In the genomic region with DNA sequence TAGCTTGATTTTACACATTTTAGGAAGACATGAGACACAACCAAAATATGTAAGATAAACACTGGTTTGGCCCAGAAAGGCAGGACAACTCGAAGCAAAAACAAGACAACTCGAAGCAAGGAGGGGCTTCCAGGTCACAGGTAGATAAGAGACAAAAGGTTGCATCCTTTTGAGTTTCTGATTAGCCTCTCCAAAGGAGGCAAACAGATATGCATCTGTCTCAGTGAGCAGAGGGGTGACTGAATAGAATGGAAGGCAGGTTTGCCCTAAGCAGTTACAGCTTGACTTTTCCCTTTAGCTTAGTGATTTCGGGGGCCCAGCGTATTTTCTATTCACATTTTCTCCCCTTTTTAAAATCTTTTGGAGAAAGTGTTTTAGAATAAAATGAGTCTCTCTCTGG, we compare ENCODE assay signal across 37 cellular contexts.
"Had no signal": no experiment of that assay in that cellular context is flagged by ENCODE, and none has a peak within 500 bp of the region (broad histone marks: within the 10 kb centered on the region; RNA-seq: fewer than 3 reads in every experiment).

No MANE protein-coding gene starts in this region.

- H3K9me3 Mint-ChIP-seq: activated B cell treated with CpG ODN at 0.5 μM for 24 hours; activated CD4-positive, alpha-beta memory T cell treated with anti-CD3 and anti-CD28 coated beads, Interleukin-2, amount 10 ng/mL, durations not matched to agents 7 days and 5 days; activated CD4-positive, alpha-beta T cell treated with anti-CD3 and anti-CD28 coated beads, Interleukin-2, amount 10 ng/mL, durations not matched to agents 7 days and 5 days; activated naive CD4-positive, alpha-beta T cell treated with anti-CD3 and anti-CD28 coated beads, Interleukin-2, amount 10 ng/mL, durations not matched to agents 7 days and 5 days; activated naive CD4-positive, alpha-beta T cell treated with anti-CD3 and anti-CD28 coated beads, Interleukin-2, amount 50 U/mL, for 24 hours; activated naive CD8-positive, alpha-beta T cell treated with anti-CD3 and anti-CD28 coated beads, Interleukin-2, amount 10 ng/mL, durations not matched to agents 7 days and 5 days; activated naive CD8-positive, alpha-beta T cell treated with anti-CD3 and anti-CD28 coated beads, Interleukin-2, amount 50 U/mL, for 24 hours; activated T-cell treated with anti-CD3 and anti-CD28 coated beads, Interleukin-2, amount 50 U/mL, for 24 hours; activated T-helper 2 cell treated with anti-CD3 and anti-CD28 coated beads, Interferon-gamma antibody, Interleukin-2, Interleukin-4, amounts not matched to agents 10 μg/mL and 5 μg/mL and 100 μg/mL, durations not matched to agents 14 hours and 24 hours and 36 hours; central memory CD8-positive, alpha-beta T cell; T-helper 1 cell treated with Interleukin-12 subunit alpha and Interleukin-12 subunit beta and Interleukin-4 antibody, amounts not matched to agents 30 μg/mL and 1 μg/mL, for 36 hours; T-helper 2 cell treated with Interferon-gamma antibody and Interleukin-4, amounts not matched to agents 5 μg/mL and 100 μg/mL, for 36 hours had no signal

- H3K36me3 ChIP-seq: ascending aorta, cardiac muscle cell had no signal

- H3K4me1 ChIP-seq: ascending aorta had no signal

- FAIRE-seq: bronchial epithelial cell, TTC549 had no signal

- H3K4me1 Mint-ChIP-seq: activated B cell treated with CpG ODN at 0.5 μM for 24 hours; activated CD4-positive, alpha-beta memory T cell treated with anti-CD3 and anti-CD28 coated beads, Interleukin-2, amount 10 ng/mL, durations not matched to agents 7 days and 5 days; activated CD4-positive, alpha-beta T cell treated with anti-CD3 and anti-CD28 coated beads, Interleukin-2, amount 10 ng/mL, durations not matched to agents 7 days and 5 days; activated CD8-positive, alpha-beta memory T cell treated with anti-CD3 and anti-CD28 coated beads, Interleukin-2, amount 10 ng/mL, durations not matched to agents 7 days and 5 days; activated naive CD4-positive, alpha-beta T cell treated with anti-CD3 and anti-CD28 coated beads, Interleukin-2, amount 10 ng/mL, durations not matched to agents 7 days and 5 days; activated naive CD4-positive, alpha-beta T cell treated with anti-CD3 and anti-CD28 coated beads, Interleukin-2, amount 50 U/mL, for 24 hours; activated naive CD8-positive, alpha-beta T cell treated with anti-CD3 and anti-CD28 coated beads, Interleukin-2, amount 10 ng/mL, durations not matched to agents 7 days and 5 days; activated naive CD8-positive, alpha-beta T cell treated with anti-CD3 and anti-CD28 coated beads, Interleukin-2, amount 50 U/mL, for 24 hours; brain; central memory CD8-positive, alpha-beta T cell had no signal

- DNase-seq: activated B cell treated with CpG ODN at 0.5 μM for 24 hours; activated CD4-positive, alpha-beta memory T cell treated with anti-CD3 and anti-CD28 coated beads, Interleukin-2, amount 10 ng/mL, durations not matched to agents 7 days and 5 days; activated CD4-positive, alpha-beta T cell treated with anti-CD3 and anti-CD28 coated beads for 4 hours; activated CD4-positive, alpha-beta T cell treated with anti-CD3 and anti-CD28 coated beads, Interleukin-2, amount 10 ng/mL, durations not matched to agents 7 days and 5 days; activated CD4-positive, alpha-beta T cell treated with anti-CD3 and anti-CD28 coated beads, Interleukin-2, amount 50 U/mL, for 48 hours; activated CD4-positive, CD25-positive, alpha-beta regulatory T cell treated with anti-CD3 and anti-CD28 coated beads, Interleukin-2, amount 50 U/mL, for 72 hours; activated CD8-positive, alpha-beta memory T cell treated with anti-CD3 and anti-CD28 coated beads for 24 hours; activated CD8-positive, alpha-beta memory T cell treated with anti-CD3 and anti-CD28 coated beads, Interleukin-2, amount 10 ng/mL, durations not matched to agents 7 days and 5 days; activated CD8-positive, alpha-beta memory T cell treated with anti-CD3 and anti-CD28 coated beads, Interleukin-2, amount 50 U/mL, for 48 hours; activated CD8-positive, alpha-beta T cell treated with anti-CD3 and anti-CD28 coated beads, Interleukin-2, amount 10 ng/mL, durations not matched to agents 7 days and 5 days; activated effector memory CD4-positive, alpha-beta T cell treated with Interleukin-2 at 50 U/mL for 16 hours; activated gamma-delta T cell; activated naive CD4-positive, alpha-beta T cell treated with anti-CD3 and anti-CD28 coated beads, Interleukin-2, amount 10 ng/mL, durations not matched to agents 7 days and 5 days; activated naive CD4-positive, alpha-beta T cell treated with Interleukin-2 at 50 U/mL for 16 hours; activated naive CD8-positive, alpha-beta T cell treated with anti-CD3 and anti-CD28 coated beads, Interleukin-2, amount 10 ng/mL, durations not matched to agents 7 days and 5 days; activated naive CD8-positive, alpha-beta T cell treated with anti-CD3 and anti-CD28 coated beads, Interleukin-2, amount 50 U/mL, for 24 hours; activated T-cell treated with anti-CD3 and anti-CD28 coated beads, Interleukin-2, amount 50 U/mL, for 24 hours; activated T-cell treated with anti-CD3 and anti-CD28 coated beads, Interleukin-2, amount 50 U/mL, for 48 hours; amygdala; anterior cingulate cortex; caudate nucleus; cerebellar nuclear complex; T-helper 1 cell; T-helper 2 cell; T-helper 9 cell had no signal

- H3K27me3 Mint-ChIP-seq: activated B cell treated with CpG ODN at 0.5 μM for 24 hours; activated naive CD8-positive, alpha-beta T cell treated with anti-CD3 and anti-CD28 coated beads, Interleukin-2, amount 50 U/mL, for 24 hours; activated T-cell treated with anti-CD3 and anti-CD28 coated beads, Interleukin-2, amount 50 U/mL, for 24 hours had no signal

- H3K27ac Mint-ChIP-seq: activated B cell treated with CpG ODN at 0.5 μM for 24 hours; activated CD4-positive, alpha-beta memory T cell treated with anti-CD3 and anti-CD28 coated beads, Interleukin-2, amount 10 ng/mL, durations not matched to agents 7 days and 5 days; activated CD4-positive, alpha-beta T cell treated with anti-CD3 and anti-CD28 coated beads, Interleukin-2, amount 10 ng/mL, durations not matched to agents 7 days and 5 days; activated CD8-positive, alpha-beta memory T cell treated with anti-CD3 and anti-CD28 coated beads, Interleukin-2, amount 10 ng/mL, durations not matched to agents 7 days and 5 days; activated CD8-positive, alpha-beta T cell treated with anti-CD3 and anti-CD28 coated beads, Interleukin-2, amount 10 ng/mL, durations not matched to agents 7 days and 5 days; activated naive CD4-positive, alpha-beta T cell treated with anti-CD3 and anti-CD28 coated beads, Interleukin-2, amount 10 ng/mL, durations not matched to agents 7 days and 5 days; activated naive CD4-positive, alpha-beta T cell treated with anti-CD3 and anti-CD28 coated beads, Interleukin-2, amount 50 U/mL, for 24 hours; activated naive CD8-positive, alpha-beta T cell; activated naive CD8-positive, alpha-beta T cell treated with anti-CD3 and anti-CD28 coated beads, Interleukin-2, amount 10 ng/mL, durations not matched to agents 7 days and 5 days; activated naive CD8-positive, alpha-beta T cell treated with anti-CD3 and anti-CD28 coated beads, Interleukin-2, amount 50 U/mL, for 24 hours; activated T-cell treated with anti-CD3 and anti-CD28 coated beads, Interleukin-2, amount 50 U/mL, for 24 hours; activated T-helper 2 cell treated with anti-CD3 and anti-CD28 coated beads, Interferon-gamma antibody, Interleukin-2, Interleukin-4, amounts not matched to agents 10 μg/mL and 5 μg/mL and 100 μg/mL, durations not matched to agents 14 hours and 24 hours and 36 hours; brain; T-helper 1 cell treated with Interleukin-12 subunit alpha and Interleukin-12 subunit beta and Interleukin-4 antibody, amounts not matched to agents 30 μg/mL and 1 μg/mL, for 36 hours; T-helper 2 cell treated with Interferon-gamma antibody and Interleukin-4, amounts not matched to agents 5 μg/mL and 100 μg/mL, for 36 hours had no signal

- H3K4me3 Mint-ChIP-seq: activated B cell treated with CpG ODN at 0.5 μM for 24 hours; activated CD4-positive, alpha-beta memory T cell treated with anti-CD3 and anti-CD28 coated beads, Interleukin-2, amount 10 ng/mL, durations not matched to agents 7 days and 5 days; activated CD4-positive, alpha-beta T cell treated with anti-CD3 and anti-CD28 coated beads, Interleukin-2, amount 10 ng/mL, durations not matched to agents 7 days and 5 days; activated CD8-positive, alpha-beta memory T cell treated with anti-CD3 and anti-CD28 coated beads, Interleukin-2, amount 10 ng/mL, durations not matched to agents 7 days and 5 days; activated CD8-positive, alpha-beta T cell treated with anti-CD3 and anti-CD28 coated beads, Interleukin-2, amount 10 ng/mL, durations not matched to agents 7 days and 5 days; activated naive CD4-positive, alpha-beta T cell treated with anti-CD3 and anti-CD28 coated beads, Interleukin-2, amount 10 ng/mL, durations not matched to agents 7 days and 5 days; activated naive CD4-positive, alpha-beta T cell treated with anti-CD3 and anti-CD28 coated beads, Interleukin-2, amount 50 U/mL, for 24 hours; activated naive CD8-positive, alpha-beta T cell; activated naive CD8-positive, alpha-beta T cell treated with anti-CD3 and anti-CD28 coated beads, Interleukin-2, amount 10 ng/mL, durations not matched to agents 7 days and 5 days; activated naive CD8-positive, alpha-beta T cell treated with anti-CD3 and anti-CD28 coated beads, Interleukin-2, amount 50 U/mL, for 24 hours; activated T-cell treated with anti-CD3 and anti-CD28 coated beads, Interleukin-2, amount 50 U/mL, for 24 hours; brain; central memory CD8-positive, alpha-beta T cell; T-helper 1 cell treated with Interleukin-12 subunit alpha and Interleukin-12 subunit beta and Interleukin-4 antibody, amounts not matched to agents 30 μg/mL and 1 μg/mL, for 36 hours; T-helper 2 cell treated with Interferon-gamma antibody and Interleukin-4, amounts not matched to agents 5 μg/mL and 100 μg/mL, for 36 hours had no signal

- ATAC-seq: activated CD8-positive, alpha-beta memory T cell treated with anti-CD3 and anti-CD28 coated beads, Interleukin-2, amount 10 ng/mL, durations not matched to agents 7 days and 5 days; activated CD8-positive, alpha-beta T cell treated with anti-CD3 and anti-CD28 coated beads, Interleukin-2, amount 10 ng/mL, durations not matched to agents 7 days and 5 days; activated naive CD8-positive, alpha-beta T cell treated with anti-CD3 and anti-CD28 coated beads, Interleukin-2, amount 50 U/mL, for 24 hours had no signal

- H3K36me3 Mint-ChIP-seq: activated CD8-positive, alpha-beta memory T cell treated with anti-CD3 and anti-CD28 coated beads, Interleukin-2, amount 10 ng/mL, durations not matched to agents 7 days and 5 days; activated naive CD4-positive, alpha-beta T cell treated with anti-CD3 and anti-CD28 coated beads, Interleukin-2, amount 10 ng/mL, durations not matched to agents 7 days and 5 days; activated naive CD4-positive, alpha-beta T cell treated with anti-CD3 and anti-CD28 coated beads, Interleukin-2, amount 50 U/mL, for 24 hours; activated naive CD8-positive, alpha-beta T cell; activated naive CD8-positive, alpha-beta T cell treated with anti-CD3 and anti-CD28 coated beads, Interleukin-2, amount 10 ng/mL, durations not matched to agents 7 days and 5 days; brain had no signal

- H3K27me3 ChIP-seq: ascending aorta, cardiac muscle cell had no signal

- H3K27ac ChIP-seq: ascending aorta, cardiac muscle cell, VCaP had no signal

- H3K4me3 ChIP-seq: ascending aorta, cardiac muscle cell had no signal

- H3K9me3 ChIP-seq: ascending aorta had no signal
